Comparison of ENCODE assay signal across 17 cellular contexts in the genomic region with DNA sequence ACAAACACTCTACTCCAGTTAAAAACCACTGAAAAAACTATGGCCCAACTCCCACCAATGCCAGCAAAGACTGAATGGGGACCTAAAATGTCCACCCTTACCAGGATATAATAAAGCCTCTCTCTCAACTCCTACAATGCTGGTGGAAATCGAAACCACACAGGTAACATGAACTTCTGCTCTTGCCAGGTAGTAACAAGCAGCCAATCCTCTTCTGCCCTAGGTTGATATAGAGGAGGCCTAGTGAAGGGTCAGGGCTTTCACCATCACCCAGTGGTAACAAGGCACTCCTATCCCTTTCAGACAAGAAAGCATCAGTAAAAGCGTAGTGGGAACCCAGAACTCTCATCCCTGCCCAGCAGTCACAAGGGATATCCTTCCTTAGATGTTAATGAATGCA. TPM values are rescaled to one million over a fixed set of nuclear protein-coding genes. Genes with fewer than 3 reads are reported as not detected.
A peak's percentile ranks its signal among the peaks of the same experiment; 100 is the strongest.
DNase-seq lines count a peak whose midpoint lies in the region; ATAC-seq and TF ChIP-seq lines count a peak whose summit lies in the region.
"Had no signal": no experiment of that assay in that cellular context is flagged by ENCODE, and none has a peak within 500 bp of the region (broad histone marks: within the 10 kb centered on the region; RNA-seq: fewer than 3 reads in every experiment).

No MANE protein-coding gene starts in this region.

- intact Hi-C loops in CD4-positive, alpha-beta T cell (cut with DNase I, micrococcal nuclease): no loop called here
- intact Hi-C loops in activated CD8-positive, alpha-beta T cell treated with anti-CD3 and anti-CD28 coated beads for 36 hours (cut with micrococcal nuclease): no loop called here

- H3K27me3 ChIP-seq in CD4-positive, alpha-beta T cell (ENCODE audit: control insufficient read depth, insufficient read depth, low read length): no peaks in the 10 kb centered on the region

- DNase-seq in NCI-H2029 treated with DMSO at 0.1 percent for 48 hours (lab: John Stamatoyannopoulos, UW) (peak; percentile 2), NCI-H2029 (lab: John Stamatoyannopoulos, UW) (no peak), immature natural killer cell (no peak), HuH-7 (ENCODE audit: low spot score) (no peak), SKM-1 (lab: John Stamatoyannopoulos, UW; ENCODE audit: unreplicated experiment) (no peak)
- DNase-seq in CD4-positive, alpha-beta T cell: no peak
- DNase-seq in activated CD8-positive, alpha-beta T cell treated with anti-CD3 and anti-CD28 coated beads for 36 hours: no peak
- DNase-seq: anterior cingulate cortex, DND-41, mesenchymal stem cell, NCI-H146, NCI-H526 treated with DMSO at 0.1 percent for 48 hours had no signal

- peaks cover 64% of the 10 kb centered on the region for H3K4me1 Mint-ChIP-seq in CD4-positive, alpha-beta T cell (ENCODE audit: low read depth)
- peaks cover 52% of the 10 kb centered on the region for H3K4me1 Mint-ChIP-seq in activated CD8-positive, alpha-beta T cell treated with anti-CD3 and anti-CD28 coated beads for 36 hours (ENCODE audit: low read depth)
- peaks cover 40 to 49% of the 10 kb centered on the region in 2 donors for H3K4me1 Mint-ChIP-seq in immature natural killer cell

- peaks cover 72% of the 10 kb centered on the region for H3K36me3 Mint-ChIP-seq in CD4-positive, alpha-beta T cell (ENCODE audit: low read depth)
- H3K36me3 Mint-ChIP-seq in activated CD8-positive, alpha-beta T cell treated with anti-CD3 and anti-CD28 coated beads for 36 hours (ENCODE audit: low read depth): peaks cover 58% of the 10 kb centered on the region
- H3K36me3 Mint-ChIP-seq in immature natural killer cell: peaks cover 0 to 20% (median 15%) of the 10 kb centered on the region in 3 donors

- H3K27ac ChIP-seq in CD4-positive, alpha-beta T cell (ENCODE audit: low read depth, low read length): no peak overlapping the region
- H3K27ac ChIP-seq: 22Rv1, HL-60, VCaP had no signal

- TF ChIP-seq CTCF in CD4-positive, alpha-beta T cell (IDR thresholded peaks at IDR 0.05): no peak
- no peak for TF ChIP-seq CTCF in activated CD8-positive, alpha-beta T cell treated with anti-CD3 and anti-CD28 coated beads for 36 hours (IDR thresholded peaks at IDR 0.05)

- peak overlapping the region; percentile 48 for H3K27ac Mint-ChIP-seq in CD4-positive, alpha-beta T cell
- H3K27ac Mint-ChIP-seq in activated CD8-positive, alpha-beta T cell treated with anti-CD3 and anti-CD28 coated beads for 36 hours: peak overlapping the region; percentile 74
- peak overlapping the region; percentile 67 to 87 (median 80) for H3K27ac Mint-ChIP-seq in immature natural killer cell

- H3K27me3 Mint-ChIP-seq in CD4-positive, alpha-beta T cell: no peaks in the 10 kb centered on the region
- no peaks in the 10 kb centered on the region for H3K27me3 Mint-ChIP-seq in activated CD8-positive, alpha-beta T cell treated with anti-CD3 and anti-CD28 coated beads for 36 hours
- H3K27me3 Mint-ChIP-seq in immature natural killer cell (ENCODE audit: low read depth in 3 of 3): no peaks in the 10 kb centered on the region

- no peak for ATAC-seq in CD4-positive, alpha-beta T cell (ENCODE audit: poor library complexity)
- no peak for ATAC-seq in activated CD8-positive, alpha-beta T cell treated with anti-CD3 and anti-CD28 coated beads for 36 hours
- ATAC-seq in GM19397 (IDR thresholded peaks at IDR 0.05; ENCODE audit: unreplicated experiment): no peak

- H3K9me3 ChIP-seq in CD4-positive, alpha-beta T cell (ENCODE audit: control insufficient read depth, low read length): no peaks in the 10 kb centered on the region

- POLR2A ChIA-PET in CD4-positive, alpha-beta T cell (lab: Charles Lee): no interaction called here
- POLR2A ChIA-PET in activated CD8-positive, alpha-beta T cell treated with anti-CD3 and anti-CD28 coated beads for 36 hours (lab: Charles Lee): no interaction called here

- H3K9me3 Mint-ChIP-seq in CD4-positive, alpha-beta T cell: no peaks in the 10 kb centered on the region
- H3K9me3 Mint-ChIP-seq in activated CD8-positive, alpha-beta T cell treated with anti-CD3 and anti-CD28 coated beads for 36 hours: no peaks in the 10 kb centered on the region
- no peaks in the 10 kb centered on the region for H3K9me3 Mint-ChIP-seq in immature natural killer cell
- H3K9me3 Mint-ChIP-seq: CD14-positive monocyte had no signal

- CTCF ChIA-PET in CD4-positive, alpha-beta T cell (lab: Charles Lee): interaction anchor here (1.5 kb wide), 1 partner anchor 39 kb away, joined by 4 read pairs; no protein-coding TSS in a partner anchor
- CTCF ChIA-PET in activated CD8-positive, alpha-beta T cell treated with anti-CD3 and anti-CD28 coated beads for 36 hours (lab: Charles Lee): no interaction called here

- H3K4me3 Mint-ChIP-seq in CD4-positive, alpha-beta T cell: no peak overlapping the region
- no peak overlapping the region for H3K4me3 Mint-ChIP-seq in activated CD8-positive, alpha-beta T cell treated with anti-CD3 and anti-CD28 coated beads for 36 hours
- H3K4me3 Mint-ChIP-seq in immature natural killer cell: peak overlapping the region; percentile 53 to 79 (median 67)
- H3K4me3 Mint-ChIP-seq: CD14-positive monocyte had no signal

RNA-seq across cellular contexts. Expression of gene DCUN1D5, which starts 22.6 kb away (rescaled TPM):
- total RNA-seq in CD4-positive, alpha-beta T cell: 10 to 100 TPM; 15.6 to 16.1 TPM
- total RNA-seq in activated CD8-positive, alpha-beta T cell treated with anti-CD3 and anti-CD28 coated beads for 36 hours: 10 to 100 TPM; 83.4 to 90.6 TPM
- polyA plus RNA-seq in immature natural killer cell: 10 to 100 TPM; 26.1 to 34.4 (median 26.9) TPM

RNA-seq across cellular contexts. Expression of gene DYNC2H1, which starts 39.9 kb away (rescaled TPM):
- 1 to 10 TPM; 2.8 to 3.2 TPM for total RNA-seq in CD4-positive, alpha-beta T cell
- 1 to 10 TPM; 1.3 to 2.0 TPM for total RNA-seq in activated CD8-positive, alpha-beta T cell treated with anti-CD3 and anti-CD28 coated beads for 36 hours
- polyA plus RNA-seq in immature natural killer cell: 1 to 10 TPM in 2 of 3 donors, under 1 TPM in 1; 0.93 to 2.0 (median 1.0) TPM

Comparison
In these comparisons a context has a peak if more than half of its experiments do, and no peak if none do; other contexts are left out.
1. H3K4me3 Mint-ChIP-seq: peak in immature natural killer cell (5 of 5); none in CD4-positive, alpha-beta T cell (single experiment) and activated CD8-positive, alpha-beta T cell treated with anti-CD3 and anti-CD28 coated beads for 36 hours (single experiment).
2. RNA of gene DCUN1D5, which starts 22.6 kb away (total RNA-seq): 83.4 to 90.6 TPM in activated CD8-positive, alpha-beta T cell treated with anti-CD3 and anti-CD28 coated beads for 36 hours; 15.6 to 16.1 TPM in CD4-positive, alpha-beta T cell; every median in the first group is over 4 times any median in the second.
3. Peak in every context shown above with its lines, with median percentiles within 50 percentile points of each other: H3K27ac Mint-ChIP-seq.